In the genomic region with DNA sequence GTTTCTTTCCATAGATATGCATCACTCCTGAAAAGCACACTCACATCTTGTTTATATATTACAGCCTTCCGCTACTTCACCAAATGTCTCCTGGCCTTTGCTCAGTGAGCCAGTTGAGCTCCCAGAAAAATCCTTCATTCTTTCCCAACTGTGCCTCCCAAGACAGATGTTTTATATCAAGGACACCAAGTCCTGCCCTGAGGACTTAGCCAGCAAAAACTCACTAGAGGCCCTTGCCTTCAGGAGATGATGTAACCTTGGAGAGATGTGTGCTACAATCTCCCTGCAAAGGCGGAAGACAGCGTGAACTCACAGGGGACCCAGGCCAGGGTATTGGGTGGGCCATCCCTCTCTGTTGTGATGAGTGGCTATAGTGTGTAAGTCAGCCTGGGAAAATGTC, we compare ENCODE assay signal across 16 cellular contexts.
A peak's percentile ranks its signal among the peaks of the same experiment; 100 is the strongest.
DNase-seq lines count a peak whose midpoint lies in the region; ATAC-seq and TF ChIP-seq lines count a peak whose summit lies in the region.
"Had no signal": no experiment of that assay in that cellular context is flagged by ENCODE, and none has a peak within 500 bp of the region (broad histone marks: within the 10 kb centered on the region; RNA-seq: fewer than 3 reads in every experiment).

No MANE protein-coding gene starts in this region.

- ATAC-seq in body of pancreas (peak; percentile 49), gastrocnemius medialis (peak; percentile 50 to 68)
- ATAC-seq: activated CD8-positive, alpha-beta T cell treated with anti-CD3 and anti-CD28 coated beads, Interleukin-2, amount 10 ng/mL, durations not matched to agents 7 days and 5 days had no signal

- H3K4me1 ChIP-seq in body of pancreas, result peaks cover 10% of the 10 kb centered on the region
- peaks cover 24% of the 10 kb centered on the region for H3K4me1 ChIP-seq in left ventricle myocardium inferior
- no peaks in the 10 kb centered on the region for H3K4me1 ChIP-seq in gastrocnemius medialis

- H3K9me3 ChIP-seq in body of pancreas (no peaks in the 10 kb centered on the region), left ventricle myocardium inferior (replicated peaks) (no peaks in the 10 kb centered on the region), gastrocnemius medialis (no peaks in the 10 kb centered on the region)

- no peak overlapping the region for H3K27ac ChIP-seq in body of pancreas
- peak overlapping the region; percentile 68 for H3K27ac ChIP-seq in left ventricle myocardium inferior (replicated peaks)
- H3K27ac ChIP-seq in gastrocnemius medialis, result no peak overlapping the region
- H3K27ac ChIP-seq: brain microvascular endothelial cell had no signal

- 92 to 96% methylated on average over 3 of the region's 3 CpGs for WGBS in body of pancreas, 2 donors

- H3K27me3 ChIP-seq in body of pancreas (no peaks in the 10 kb centered on the region), left ventricle myocardium inferior (ENCODE audit: low read depth) (no peaks in the 10 kb centered on the region), gastrocnemius medialis (no peaks in the 10 kb centered on the region)
- H3K27me3 ChIP-seq: brain microvascular endothelial cell had no signal

- in situ Hi-C loops in gastrocnemius medialis (cut with MboI; ENCODE audit: low sequenced_read_pairs in 4 of 4), result no loop called here

- no peak for TF ChIP-seq POLR2A in body of pancreas (IDR thresholded peaks at IDR 0.05)
- no peak for TF ChIP-seq POLR2A in gastrocnemius medialis (IDR thresholded peaks at IDR 0.05)

- DNase-seq in ELR (ENCODE audit: low read depth) (peak; percentile 26), body of pancreas (peak in 1 of 4 donors; percentile 33), left ventricle myocardium inferior (peak; percentile 64), gastrocnemius medialis (peak in 1 of 2 donors; percentile 15), globus pallidus (ENCODE audit: low spot score) (no peak), DMS53 (lab: John Stamatoyannopoulos, UW) (no peak), anterior cingulate cortex (lab: John Stamatoyannopoulos, UW) (no peak), T-helper 2 cell (no peak)
- DNase-seq: activated CD8-positive, alpha-beta T cell treated with anti-CD3 and anti-CD28 coated beads, Interleukin-2, amount 10 ng/mL, durations not matched to agents 7 days and 5 days; activated effector memory CD4-positive, alpha-beta T cell treated with anti-CD3 and anti-CD28 coated beads, Interleukin-2, amount 50 U/mL, for 16 hours; brain microvascular endothelial cell; C1 segment of cervical spinal cord; NCI-H1930; posterior cingulate gyrus; SHP77 treated with DMSO at 0.1 percent for 48 hours; stimulated activated CD4-positive, alpha-beta T cell treated with anti-CD3 and anti-CD28 coated beads, Interleukin-2, amount 100 ng/mL, for 24 hours had no signal

- H3K36me3 ChIP-seq in body of pancreas (replicated peaks in 1 of 2; ENCODE audit: insufficient read depth in 1 of 2, low read depth in 2 of 2) (no peaks in the 10 kb centered on the region), left ventricle myocardium inferior (no peaks in the 10 kb centered on the region), gastrocnemius medialis (no peaks in the 10 kb centered on the region)
- H3K36me3 ChIP-seq: brain microvascular endothelial cell had no signal

- H3K4me3 ChIP-seq in body of pancreas, result no peak overlapping the region
- H3K4me3 ChIP-seq in left ventricle myocardium inferior, result no peak overlapping the region
- H3K4me3 ChIP-seq in gastrocnemius medialis, result no peak overlapping the region

- TF ChIP-seq CTCF in body of pancreas (IDR thresholded peaks at IDR 0.05) (no peak), left ventricle myocardium inferior (IDR thresholded peaks at IDR 0.05; ENCODE audit: borderline replicate concordance) (no peak), gastrocnemius medialis (IDR thresholded peaks at IDR 0.05 in 4 of 5, conservative IDR thresholded peaks at IDR 0.05 in 1 of 5) (no peak)

- intact Hi-C loops in body of pancreas (cut with DNase I) (no loop called here), left ventricle myocardium inferior (cut with micrococcal nuclease) (loop anchor here (10.0 kb wide), 1 partner anchor 79 kb away; no protein-coding TSS in a partner anchor), gastrocnemius medialis (cut with DNase I; ENCODE audit: low total_unique reads) (loop anchor here (2.0 kb wide), 1 partner anchor 19 kb away; no protein-coding TSS in a partner anchor)

Comparison
In these comparisons a context has a peak if more than half of its experiments do, and no peak if none do; other contexts are left out.
1. DNase-seq: peak in ELR (single experiment) and left ventricle myocardium inferior (single experiment); none in globus pallidus (single experiment), DMS53 (single experiment), anterior cingulate cortex (0 of 58) and T-helper 2 cell (0 of 5).